Comparison of ENCODE assay signal across 7 cellular contexts in genomic region chr9:69671904-69672827, GRCh38. TPM values are rescaled to one million over a fixed set of nuclear protein-coding genes. Genes with fewer than 3 reads are reported as not detected.
DNase-seq lines count a peak whose midpoint lies in the region; ATAC-seq and TF ChIP-seq lines count a peak whose summit lies in the region.

APBA1 (minus strand) TSS chr9:69672371.

- peaks cover 8 to 14% of the 10 kb centered on the region in 2 donors for H3K27me3 ChIP-seq in duodenal mucosa (ENCODE audit: control insufficient read depth in 1 of 2, insufficient read depth in 2 of 2, low read length in 2 of 2)

- H3K36me3 ChIP-seq in duodenal mucosa (ENCODE audit: control insufficient read depth in 1 of 2, insufficient read depth in 2 of 2, low read length in 2 of 2): no peaks in the 10 kb centered on the region

- intact Hi-C loops in lower leg skin (cut with DNase I; ENCODE audit: low total_unique reads): loop anchor here (10.0 kb wide), 1 partner anchor 83 kb away; no protein-coding TSS in a partner anchor

- peak within 1 kb of the TSS; percentile 54 to 61 for H3K9ac ChIP-seq in duodenal mucosa (ENCODE audit: low read depth in 1 of 2, low read length in 2 of 2)

- H3K27ac Mint-ChIP-seq in activated CD4-positive, alpha-beta T cell treated with anti-CD3 and anti-CD28 coated beads, Interleukin-2, amount 10 ng/mL, durations not matched to agents 7 days and 5 days: no peak within 1 kb of the TSS

- no peak for TF ChIP-seq CTCF in lower leg skin (IDR thresholded peaks at IDR 0.05)

- POLR2A ChIA-PET in activated CD4-positive, alpha-beta T cell treated with anti-CD3 and anti-CD28 coated beads, Interleukin-2, amount 10 ng/mL, durations not matched to agents 7 days and 5 days (lab: Charles Lee): no interaction called here

- DNase-seq in NCI-H146 (lab: John Stamatoyannopoulos, UW) (peak; percentile 64), lower leg skin (ENCODE audit: low spot score in 2 of 2) (peak in 1 of 2 donors; percentile 92)
- DNase-seq in activated CD4-positive, alpha-beta T cell treated with anti-CD3 and anti-CD28 coated beads, Interleukin-2, amount 10 ng/mL, durations not matched to agents 7 days and 5 days: peak; percentile 14
- DNase-seq in stimulated activated CD4-positive, alpha-beta T cell treated with anti-CD3 and anti-CD28 coated beads, Interleukin-4, amount 100 ng/mL, for 24 hours: peak; percentile 18

- ATAC-seq in GM18499 (IDR thresholded peaks at IDR 0.05; ENCODE audit: insufficient read depth, unreplicated experiment): peak; percentile 8
- ATAC-seq in HG02610 (IDR thresholded peaks at IDR 0.05; ENCODE audit: unreplicated experiment): peak; percentile 32

- CTCF ChIA-PET in activated CD4-positive, alpha-beta T cell treated with anti-CD3 and anti-CD28 coated beads, Interleukin-2, amount 10 ng/mL, durations not matched to agents 7 days and 5 days (lab: Charles Lee): interaction anchor here (0.9 to 1.4 kb wide), 3 partner anchors 8 to 247 kb away, joined by 3 to 4 read pairs (median 3); no protein-coding TSS in a partner anchor

- peak within 1 kb of the TSS; percentile 72 for H3K4me3 Mint-ChIP-seq in activated CD4-positive, alpha-beta T cell treated with anti-CD3 and anti-CD28 coated beads, Interleukin-2, amount 10 ng/mL, durations not matched to agents 7 days and 5 days

- no peaks in the 10 kb centered on the region for H3K9me3 Mint-ChIP-seq in activated CD4-positive, alpha-beta T cell treated with anti-CD3 and anti-CD28 coated beads, Interleukin-2, amount 10 ng/mL, durations not matched to agents 7 days and 5 days

- H3K4me1 ChIP-seq in duodenal mucosa (ENCODE audit: control insufficient read depth in 1 of 2, insufficient read depth in 2 of 2, low read length in 2 of 2): peaks cover 5 to 8% of the 10 kb centered on the region in 2 donors

- H3K4me3 ChIP-seq in duodenal mucosa (ENCODE audit: low read depth in 1 of 2, low read length in 2 of 2): peak within 1 kb of the TSS; percentile 78 to 81
- peak within 1 kb of the TSS; percentile 74 for H3K4me3 ChIP-seq in lower leg skin (ENCODE audit: low read depth, poor library complexity, severe bottlenecking)

- TF ChIP-seq POLR2A in lower leg skin (IDR thresholded peaks at IDR 0.05): no peak

- no peaks in the 10 kb centered on the region for H3K9me3 ChIP-seq in duodenal mucosa (ENCODE audit: control insufficient read depth in 1 of 2, low read length in 2 of 2)

- H3K27me3 Mint-ChIP-seq in activated CD4-positive, alpha-beta T cell treated with anti-CD3 and anti-CD28 coated beads, Interleukin-2, amount 10 ng/mL, durations not matched to agents 7 days and 5 days: peaks cover 31% of the 10 kb centered on the region

- H3K4me1 Mint-ChIP-seq in activated CD4-positive, alpha-beta T cell treated with anti-CD3 and anti-CD28 coated beads, Interleukin-2, amount 10 ng/mL, durations not matched to agents 7 days and 5 days: peaks cover 12% of the 10 kb centered on the region

- WGBS in lower leg skin, 2 donors: 0% methylated on average over 46 to 49 of the region's 112 CpGs

- peak within 1 kb of the TSS; percentile 20 for H3K27ac ChIP-seq in duodenal mucosa (ENCODE audit: low read depth, low read length)

- no peaks in the 10 kb centered on the region for H3K36me3 Mint-ChIP-seq in activated CD4-positive, alpha-beta T cell treated with anti-CD3 and anti-CD28 coated beads, Interleukin-2, amount 10 ng/mL, durations not matched to agents 7 days and 5 days (ENCODE audit: low read depth)

RNA-seq across cellular contexts. Expression of gene APBA1, which starts in this region (rescaled TPM):
- 1 to 10 TPM; 1.6 to 2.3 TPM for total RNA-seq in activated CD4-positive, alpha-beta T cell treated with anti-CD3 and anti-CD28 coated beads, Interleukin-2, amount 10 ng/mL, durations not matched to agents 7 days and 5 days
- 10 to 100 TPM in 2 of 4 donors, 1 to 10 TPM in 2; 4.9 to 12.7 (median 8.7) TPM for total RNA-seq in lower leg skin
